ENCODE assay signal across 4 cellular contexts in the genomic region with DNA sequence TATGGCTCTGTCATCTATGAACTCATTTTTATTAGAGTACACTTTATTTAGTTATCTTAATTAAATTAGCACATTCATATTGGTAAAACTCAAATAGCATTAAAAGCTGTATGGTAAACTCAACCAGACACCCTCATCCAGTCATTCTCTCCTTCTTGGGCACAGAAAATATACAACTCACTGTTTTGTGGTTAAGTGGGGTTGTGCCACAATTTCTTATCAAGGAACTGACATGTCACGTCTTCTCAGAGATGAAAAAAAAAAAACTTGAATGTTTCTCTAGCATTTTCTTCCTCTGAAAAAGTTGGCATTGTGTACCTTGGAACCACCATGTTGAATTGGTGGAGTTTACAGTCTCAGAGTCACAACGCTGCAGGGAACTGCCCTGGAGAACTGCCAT.
"Had no signal": no experiment of that assay in that cellular context is flagged by ENCODE, and none has a peak within 500 bp of the region (broad histone marks: within the 10 kb centered on the region; RNA-seq: fewer than 3 reads in every experiment).

No MANE protein-coding gene starts in this region.

- DNase-seq: H9, HCEC 1CT had no signal

- H3K4me3 Mint-ChIP-seq: GM23338, H9, IgD-negative memory B cell had no signal

- H3K9me3 Mint-ChIP-seq: GM23338 had no signal

- H3K27ac Mint-ChIP-seq: GM23338, H9, IgD-negative memory B cell had no signal

- H3K4me1 Mint-ChIP-seq: GM23338 had no signal

- H3K36me3 Mint-ChIP-seq: IgD-negative memory B cell had no signal
